1 cellular context compared by ENCODE assay signal in genomic region chr16:89386786-89387185, GRCh38.
TF ChIP-seq lines count a peak whose summit lies in the region.

No MANE protein-coding gene starts in this region.

TF ChIP-seq in H1, 55 proteins besides CTCF, POLR2A, EP300 and RAD21:
- TF ChIP-seq CTBP2 (IDR thresholded peaks at IDR 0.05; ENCODE audit: borderline replicate concordance, insufficient read depth, insufficient read length, low read length) (no peak), ASH2L (IDR thresholded peaks at IDR 0.05; ENCODE audit: low read length) (no peak), CEBPB (IDR thresholded peaks at IDR 0.05; ENCODE audit: low read depth, low read length) (no peak), KDM1A (IDR thresholded peaks at IDR 0.05; ENCODE audit: borderline replicate concordance, low read length) (no peak), RBBP5 (IDR thresholded peaks at IDR 0.05; ENCODE audit: borderline replicate concordance, low read depth, low read length) (no peak), MAFK (IDR thresholded peaks at IDR 0.05; ENCODE audit: low read depth, low read length) (no peak), POLR2AphosphoS5 (IDR thresholded peaks at IDR 0.05; ENCODE audit: low read depth, low read length) (no peak), SUZ12 (IDR thresholded peaks at IDR 0.05; ENCODE audit: low read length) (no peak), SAP30 (IDR thresholded peaks at IDR 0.05; ENCODE audit: insufficient read depth, insufficient replicate concordance, low read length) (no peak), RXRA (IDR thresholded peaks at IDR 0.05; ENCODE audit: insufficient read depth, low read depth, low read length) (no peak), TCF12 (IDR thresholded peaks at IDR 0.05; ENCODE audit: low read depth, low read length) (no peak), HDAC2 (IDR thresholded peaks at IDR 0.05; ENCODE audit: borderline replicate concordance in 1 of 2, low read depth in 2 of 2, low read length in 2 of 2) (no peak), TAF1 (IDR thresholded peaks at IDR 0.05; ENCODE audit: low read depth, low read length) (no peak)
